In genomic region chr6:56051199-56051598, GRCh38 we compare ENCODE assay signal across 23 cellular contexts.
"Had no signal": no experiment of that assay in that cellular context is flagged by ENCODE, and none has a peak within 500 bp of the region (broad histone marks: within the 10 kb centered on the region; RNA-seq: fewer than 3 reads in every experiment).

No MANE protein-coding gene starts in this region.

- H3K27me3 ChIP-seq: dorsolateral prefrontal cortex, left lung, pancreas, right lobe of liver, stomach, thyroid gland, vagina had no signal

- H3K27me3 Mint-ChIP-seq: naive thymus-derived CD4-positive, alpha-beta T cell had no signal

- H3K36me3 ChIP-seq: left lung, pancreas, right lobe of liver, stomach, thyroid gland, vagina had no signal

- H3K36me3 Mint-ChIP-seq: mesothelial cell of epicardium; naive thymus-derived CD4-positive, alpha-beta T cell; stimulated activated effector memory CD8-positive, alpha-beta T cell treated with anti-CD3 and anti-CD28 coated beads, Interleukin-12 subunit alpha, Interleukin-12 subunit beta, amount 100 ng/mL, for 72 hours had no signal

- FAIRE-seq: colon, frontal cortex, keratinocyte, pancreas, small intestine had no signal

- H3K4me3 ChIP-seq: dorsolateral prefrontal cortex, left lung, mucosa of descending colon, pancreas, right lobe of liver, stomach, thyroid gland, vagina had no signal

- H3K4me3 Mint-ChIP-seq: mesothelial cell of epicardium; naive thymus-derived CD4-positive, alpha-beta T cell; nephron; stimulated activated effector memory CD8-positive, alpha-beta T cell treated with anti-CD3 and anti-CD28 coated beads, Interleukin-12 subunit alpha, Interleukin-12 subunit beta, amount 100 ng/mL, for 72 hours had no signal

- H3K27ac ChIP-seq: dorsolateral prefrontal cortex, left lung, pancreas, right lobe of liver, stomach, thyroid gland, vagina had no signal

- H3K4me1 ChIP-seq: left lung, pancreas, right lobe of liver, stomach, thyroid gland, vagina had no signal

- DNase-seq: dorsolateral prefrontal cortex; effector CD4-positive, alpha-beta T cell; left lung; mesenchymal stem cell; mucosa of descending colon; naive thymus-derived CD4-positive, alpha-beta T cell; occipital lobe; pancreas; right lobe of liver; small intestine; stimulated activated CD4-positive, alpha-beta T cell treated with anti-CD3 and anti-CD28 coated beads, Interleukin-2, amount 100 ng/mL, for 24 hours; stimulated activated CD4-positive, alpha-beta T cell treated with anti-CD3 and anti-CD28 coated beads, Interleukin-4, amount 100 ng/mL, for 24 hours; stimulated activated naive CD4-positive, alpha-beta T cell treated with Interleukin-2 at 50 U/mL for 16 hours; stomach; thyroid gland; trophoblast cell had no signal

- H3K9me3 Mint-ChIP-seq: mesothelial cell of epicardium, nephron had no signal

- ATAC-seq: left lung; mucosa of descending colon; naive thymus-derived CD4-positive, alpha-beta T cell; pancreas; right lobe of liver; stimulated activated effector memory CD8-positive, alpha-beta T cell treated with anti-CD3 and anti-CD28 coated beads, Interleukin-12 subunit alpha, Interleukin-12 subunit beta, amount 100 ng/mL, for 72 hours had no signal

- H3K27ac Mint-ChIP-seq: mesothelial cell of epicardium; naive thymus-derived CD4-positive, alpha-beta T cell; nephron; stimulated activated effector memory CD8-positive, alpha-beta T cell treated with anti-CD3 and anti-CD28 coated beads, Interleukin-12 subunit alpha, Interleukin-12 subunit beta, amount 100 ng/mL, for 72 hours had no signal

- H3K9me3 ChIP-seq: left lung, mucosa of descending colon, pancreas, right lobe of liver, stomach, thyroid gland, vagina had no signal

- H3K4me1 Mint-ChIP-seq: stimulated activated effector memory CD8-positive, alpha-beta T cell treated with anti-CD3 and anti-CD28 coated beads, Interleukin-12 subunit alpha, Interleukin-12 subunit beta, amount 100 ng/mL, for 72 hours had no signal
